8 cellular contexts compared by ENCODE assay signal in the genomic region with DNA sequence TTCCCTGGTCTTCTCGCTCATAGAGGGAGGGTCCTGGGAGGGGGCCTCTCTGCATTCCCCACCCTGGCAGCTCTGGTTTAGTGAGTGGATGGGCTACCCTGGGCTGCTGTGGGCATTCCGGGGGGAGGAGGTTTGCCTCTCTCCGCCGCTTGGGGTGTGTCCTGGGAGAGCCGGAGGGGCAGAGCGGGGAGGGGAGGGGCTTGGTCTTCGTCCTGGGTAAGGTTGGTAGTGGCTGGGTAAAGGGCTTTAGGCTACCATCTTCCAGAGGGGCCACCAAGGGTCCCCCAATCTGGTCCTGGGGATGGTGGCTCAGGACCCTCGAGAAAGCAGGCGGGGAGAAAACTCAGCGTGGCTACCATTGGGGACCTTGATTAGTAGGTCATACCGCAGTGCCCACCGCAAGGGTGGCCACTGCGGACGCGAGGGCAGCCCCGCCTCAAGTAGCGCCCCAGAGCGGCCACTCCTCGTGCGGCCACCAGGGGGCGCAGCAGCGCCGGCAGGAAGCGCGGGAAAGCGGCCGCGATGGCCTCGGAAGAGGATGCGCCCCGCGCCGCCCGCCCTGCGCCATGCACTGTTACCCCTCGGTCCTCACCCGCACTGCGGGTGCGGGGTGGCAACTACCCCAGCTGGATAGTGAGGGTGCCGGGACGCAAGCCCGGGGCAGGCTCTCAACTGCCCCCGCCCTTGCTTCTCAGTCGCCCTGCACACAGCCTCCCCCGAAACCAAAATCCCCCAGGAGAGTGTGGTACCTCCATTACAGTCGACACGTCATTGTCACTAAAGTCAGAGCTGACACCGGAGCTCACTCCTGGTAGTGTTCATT. TPM values are rescaled to one million over a fixed set of nuclear protein-coding genes. Genes with fewer than 3 reads are reported as not detected.
DNase-seq lines count a peak whose midpoint lies in the region; ATAC-seq and TF ChIP-seq lines count a peak whose summit lies in the region.

No MANE protein-coding gene starts in this region.

- ATAC-seq in DND-41 (ENCODE audit: insufficient read depth, low read depth) (peak; percentile 87), GM21825 (IDR thresholded peaks at IDR 0.05; ENCODE audit: unreplicated experiment) (no peak)
- peak; percentile 90 for ATAC-seq in activated naive CD4-positive, alpha-beta T cell treated with anti-CD3 and anti-CD28 coated beads, Interleukin-2, amount 50 U/mL, for 72 hours

- peak overlapping the region; percentile 82 for H2AFZ ChIP-seq in DND-41 (ENCODE audit: low read depth, low read length)

- TF ChIP-seq CTCF in DND-41 (IDR thresholded peaks at IDR 0.05; ENCODE audit: borderline replicate concordance, extremely low read depth, low read length, poor library complexity, severe bottlenecking): peak; percentile 93

- DNase-seq in DND-41 (peak; percentile 72), SKM-1 (lab: John Stamatoyannopoulos, UW; ENCODE audit: unreplicated experiment) (peak; percentile 45), hepatic stellate cell (ENCODE audit: low spot score) (peak; percentile 50), skeletal muscle cell (ENCODE audit: low read depth) (no peak), NCI-H2107 treated with DMSO at 0.1 percent for 48 hours (lab: John Stamatoyannopoulos, UW; ENCODE audit: unreplicated experiment) (no peak)
- DNase-seq in activated naive CD4-positive, alpha-beta T cell treated with anti-CD3 and anti-CD28 coated beads, Interleukin-2, amount 50 U/mL, for 72 hours (ENCODE audit: low spot score in 2 of 2): peak; percentile 79 to 81

- H3K79me2 ChIP-seq in DND-41 (ENCODE audit: insufficient read depth, low read length): no peaks in the 10 kb centered on the region

- H3K9me3 Mint-ChIP-seq in activated naive CD4-positive, alpha-beta T cell treated with anti-CD3 and anti-CD28 coated beads, Interleukin-2, amount 50 U/mL, for 72 hours: no peaks in the 10 kb centered on the region

- peaks cover 14% of the 10 kb centered on the region for H3K4me1 ChIP-seq in DND-41 (ENCODE audit: insufficient read depth, low read length)

- TF ChIP-seq EP300 in Ishikawa (IDR thresholded peaks at IDR 0.05; ENCODE audit: borderline replicate concordance): no peak

- TF ChIP-seq RAD21 in Ishikawa (IDR thresholded peaks at IDR 0.05; ENCODE audit: low read depth): peak; percentile 76

- peak overlapping the region in 1 of 2 donors; percentile 16 for H3K27ac Mint-ChIP-seq in activated naive CD4-positive, alpha-beta T cell treated with anti-CD3 and anti-CD28 coated beads, Interleukin-2, amount 50 U/mL, for 72 hours

- no peaks in the 10 kb centered on the region for H3K36me3 Mint-ChIP-seq in activated naive CD4-positive, alpha-beta T cell treated with anti-CD3 and anti-CD28 coated beads, Interleukin-2, amount 50 U/mL, for 72 hours

- no peaks in the 10 kb centered on the region for H4K20me1 ChIP-seq in DND-41 (ENCODE audit: insufficient read depth, low read length)

- H3K9me3 ChIP-seq in DND-41 (ENCODE audit: insufficient read depth, low read length, severe bottlenecking): no peaks in the 10 kb centered on the region

- no peaks in the 10 kb centered on the region for H3K27me3 ChIP-seq in DND-41 (ENCODE audit: insufficient read depth, low read length, poor library complexity)

- H3K4me2 ChIP-seq in DND-41 (ENCODE audit: insufficient read depth, low read length): peak overlapping the region; percentile 61

- H3K27ac ChIP-seq in DND-41 (ENCODE audit: low read length): peak overlapping the region; percentile 45

- H3K9ac ChIP-seq in DND-41 (ENCODE audit: low read depth, low read length): peak overlapping the region; percentile 47

- H3K36me3 ChIP-seq in DND-41 (ENCODE audit: insufficient read depth, low read length): no peaks in the 10 kb centered on the region

- peak overlapping the region in 1 of 2 experiments; percentile 53; a peak in 2 of 4 replicates for H3K4me3 ChIP-seq in DND-41 (ENCODE audit: low read depth in 1 of 2, low read length in 2 of 2)
- peak overlapping the region; percentile 37 for H3K4me3 ChIP-seq in skeletal muscle cell (ENCODE audit: low read depth, low read length)

TF ChIP-seq in Ishikawa, 13 proteins besides CTCF, POLR2A, EP300 and RAD21:
- TF ChIP-seq, protein P1, sequence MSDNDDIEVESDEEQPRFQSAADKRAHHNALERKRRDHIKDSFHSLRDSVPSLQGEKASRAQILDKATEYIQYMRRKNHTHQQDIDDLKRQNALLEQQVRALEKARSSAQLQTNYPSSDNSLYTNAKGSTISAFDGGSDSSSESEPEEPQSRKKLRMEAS (IDR thresholded peaks at IDR 0.05): peak; percentile 92
- TF ChIP-seq TEAD4 (IDR thresholded peaks at IDR 0.05) (no peak), YY1 (IDR thresholded peaks at IDR 0.05; ENCODE audit: low read depth) (peak; percentile 44; the same call in 1 of the 2 replicates)

RNA-seq across cellular contexts. Expression of a gene that starts 44.1 kb away (rescaled TPM):
- 1 to 10 TPM; 6.1 to 6.2 TPM for total RNA-seq in activated naive CD4-positive, alpha-beta T cell treated with anti-CD3 and anti-CD28 coated beads, Interleukin-2, amount 50 U/mL, for 72 hours

Comparison
In these comparisons a context has a peak if more than half of its experiments do, and no peak if none do; other contexts are left out.
1. DNase-seq: peak in DND-41 (single experiment), SKM-1 (single experiment), activated naive CD4-positive, alpha-beta T cell treated with anti-CD3 and anti-CD28 coated beads, Interleukin-2, amount 50 U/mL, for 72 hours (2 of 2) and hepatic stellate cell (single experiment); none in skeletal muscle cell (single experiment) and NCI-H2107 treated with DMSO at 0.1 percent for 48 hours (single experiment).